ENCODE assay signal across 27 cellular contexts in genomic region chr14:26896447-26896846, GRCh38.
DNase-seq lines count a peak whose midpoint lies in the region; ATAC-seq, FAIRE-seq and TF ChIP-seq lines count a peak whose summit lies in the region.
"Had no signal": no experiment of that assay in that cellular context is flagged by ENCODE, and none has a peak within 500 bp of the region (broad histone marks: within the 10 kb centered on the region; RNA-seq: fewer than 3 reads in every experiment).

No MANE protein-coding gene starts in this region.

- TF ChIP-seq CTCF in AG09319 (IDR thresholded peaks at IDR 0.05; ENCODE audit: low read depth, low read length) (no peak), cardiac fibroblast (IDR thresholded peaks at IDR 0.05; ENCODE audit: low read depth, low read length) (no peak)

- H3K4me3 ChIP-seq in cardiac fibroblast (replicated peaks in 1 of 2; ENCODE audit: low read depth in 2 of 2, low read length in 2 of 2), result no peak overlapping the region
- H3K4me3 ChIP-seq: ascending aorta, smooth muscle cell, thoracic aorta, vagina had no signal

- FAIRE-seq in HTR-8/SVneo (lab: Jason Lieb, UNC), result peak; percentile 48
- FAIRE-seq: TTC549 had no signal

- DNase-seq in AG09319 (ENCODE audit: extremely low read depth, low read depth), result peak; percentile 12
- no peak for DNase-seq in HTR-8/SVneo (ENCODE audit: insufficient read length, low spot score)
- DNase-seq in cardiac fibroblast (ENCODE audit: low read depth in 2 of 2), result peak; percentile 85 to 92
- peak; percentile 89 for DNase-seq in iris pigment epithelial cell (ENCODE audit: low read depth)
- DNase-seq in AG20443 (ENCODE audit: low spot score), result no peak
- no peak for DNase-seq in stimulated activated CD8-positive, alpha-beta memory T cell treated with anti-CD3 and anti-CD28 coated beads, Interleukin-4, amount 100 ng/mL, for 48 hours
- DNase-seq: ACHN; activated CD4-positive, alpha-beta T cell treated with anti-CD3 and anti-CD28 coated beads for 48 hours; effector CD8-positive, alpha-beta T cell; erythroblast; GDM1; head of caudate nucleus; HFFc6; KG1; MV-4-11; NCI-H1694; NCI-H526 treated with DMSO at 0.1 percent for 48 hours; SHP77; stimulated activated naive B cell treated with anti-CD40 and anti-IgM and Interleukin-4, amounts not matched to agents 10 μg/mL and 1 μg/mL and 100 μg/mL, for 72 hours; SW 1271 had no signal

- no peak for ATAC-seq in GM21576 (IDR thresholded peaks at IDR 0.05; ENCODE audit: unreplicated experiment)
- ATAC-seq in GM21423 (IDR thresholded peaks at IDR 0.05; ENCODE audit: unreplicated experiment), result no peak
- ATAC-seq: stimulated activated naive B cell treated with anti-CD40 and anti-IgM and Interleukin-4, amounts not matched to agents 10 μg/mL and 1 μg/mL and 100 μg/mL, for 72 hours had no signal

Comparison
In these comparisons a context has a peak if more than half of its experiments do, and no peak if none do; other contexts are left out.
1. DNase-seq: peak in AG09319 (single experiment), cardiac fibroblast (2 of 2) and iris pigment epithelial cell (single experiment); none in HTR-8/SVneo (single experiment), AG20443 (single experiment) and stimulated activated CD8-positive, alpha-beta memory T cell treated with anti-CD3 and anti-CD28 coated beads, Interleukin-4, amount 100 ng/mL, for 48 hours (single experiment).